8 cellular contexts compared by ENCODE assay signal in genomic region chr6:12010635-12011275, GRCh38. TPM values are rescaled to one million over a fixed set of nuclear protein-coding genes. Genes with fewer than 3 reads are reported as not detected.
DNase-seq lines count a peak whose midpoint lies in the region; ATAC-seq and TF ChIP-seq lines count a peak whose summit lies in the region.

No MANE protein-coding gene starts in this region.

- H3K4me2 ChIP-seq in osteoblast (ENCODE audit: insufficient read depth, low read length): peak overlapping the region; percentile 86

- H3K4me1 ChIP-seq in osteoblast (ENCODE audit: insufficient read depth, low read length): peaks cover 23% of the 10 kb centered on the region

- peak; percentile 16 for DNase-seq in AG20443 (ENCODE audit: low spot score)
- peak; percentile 34 for DNase-seq in NCI-H1694 (lab: John Stamatoyannopoulos, UW)
- DNase-seq in activated CD4-positive, alpha-beta memory T cell treated with anti-CD3 and anti-CD28 coated beads, Interleukin-2, amount 10 ng/mL, durations not matched to agents 7 days and 5 days: no peak
- peak; percentile 76 for DNase-seq in foreskin melanocyte
- DNase-seq in osteoblast (ENCODE audit: insufficient read length, low spot score, missing footprints): peak; percentile 91
- DNase-seq in glomerular visceral epithelial cell (ENCODE audit: extremely low spot score): no peak

- no peaks in the 10 kb centered on the region for H4K20me1 ChIP-seq in osteoblast (ENCODE audit: insufficient read depth, low read length)

- peaks cover 43% of the 10 kb centered on the region for H3K4me1 Mint-ChIP-seq in activated CD4-positive, alpha-beta memory T cell treated with anti-CD3 and anti-CD28 coated beads, Interleukin-2, amount 10 ng/mL, durations not matched to agents 7 days and 5 days

- peak overlapping the region; percentile 92 for H3K27ac Mint-ChIP-seq in activated CD4-positive, alpha-beta memory T cell treated with anti-CD3 and anti-CD28 coated beads, Interleukin-2, amount 10 ng/mL, durations not matched to agents 7 days and 5 days

- peak overlapping the region; percentile 87 for H3K4me3 ChIP-seq in osteoblast (ENCODE audit: insufficient read depth, low read length)

- peaks cover 5% of the 10 kb centered on the region for H3K36me3 ChIP-seq in osteoblast (ENCODE audit: insufficient read depth, low read length)

- CTCF ChIA-PET in activated CD4-positive, alpha-beta memory T cell treated with anti-CD3 and anti-CD28 coated beads, Interleukin-2, amount 10 ng/mL, durations not matched to agents 7 days and 5 days (lab: Charles Lee): interaction anchor here (1.1 kb wide), 1 partner anchor 280 kb away, joined by 4 read pairs; the partner anchor contains the start of gene EDN1

- H3K9me3 ChIP-seq in osteoblast (ENCODE audit: low read depth, low read length): no peaks in the 10 kb centered on the region

- peak; percentile 36 for ATAC-seq in GM18502 (IDR thresholded peaks at IDR 0.05; ENCODE audit: poor library complexity, unreplicated experiment)
- peak; percentile 29 for ATAC-seq in HG02870 (IDR thresholded peaks at IDR 0.05; ENCODE audit: unreplicated experiment)

- TF ChIP-seq CTCF in osteoblast (IDR thresholded peaks at IDR 0.05; ENCODE audit: extremely low read depth, low read depth, low read length): no peak

- H3K27me3 ChIP-seq in osteoblast (ENCODE audit: insufficient read depth, low read length): no peaks in the 10 kb centered on the region

- peaks cover 26% of the 10 kb centered on the region for H3K36me3 Mint-ChIP-seq in activated CD4-positive, alpha-beta memory T cell treated with anti-CD3 and anti-CD28 coated beads, Interleukin-2, amount 10 ng/mL, durations not matched to agents 7 days and 5 days (ENCODE audit: low read depth)

- POLR2A ChIA-PET in activated CD4-positive, alpha-beta memory T cell treated with anti-CD3 and anti-CD28 coated beads, Interleukin-2, amount 10 ng/mL, durations not matched to agents 7 days and 5 days (lab: Charles Lee): interaction anchor here (0.8 to 3.1 kb wide), 9 partner anchors 8 to 288 kb away, joined by 3 to 14 read pairs (median 4); no protein-coding TSS in a partner anchor

- peaks cover 7% of the 10 kb centered on the region for H3K9me3 Mint-ChIP-seq in activated CD4-positive, alpha-beta memory T cell treated with anti-CD3 and anti-CD28 coated beads, Interleukin-2, amount 10 ng/mL, durations not matched to agents 7 days and 5 days

- H2AFZ ChIP-seq in osteoblast (ENCODE audit: low read length): peak overlapping the region; percentile 24

- no peaks in the 10 kb centered on the region for H3K27me3 Mint-ChIP-seq in activated CD4-positive, alpha-beta memory T cell treated with anti-CD3 and anti-CD28 coated beads, Interleukin-2, amount 10 ng/mL, durations not matched to agents 7 days and 5 days

- peak overlapping the region; percentile 94 for H3K27ac ChIP-seq in osteoblast (ENCODE audit: low read depth, low read length)

- peak overlapping the region; percentile 82 for H3K4me3 Mint-ChIP-seq in activated CD4-positive, alpha-beta memory T cell treated with anti-CD3 and anti-CD28 coated beads, Interleukin-2, amount 10 ng/mL, durations not matched to agents 7 days and 5 days

- H3K79me2 ChIP-seq in osteoblast (ENCODE audit: insufficient read depth, low read length): peaks cover 11% of the 10 kb centered on the region

RNA-seq across cellular contexts. Expression of gene HIVEP1, which starts 1.4 kb away (rescaled TPM):
- total RNA-seq in activated CD4-positive, alpha-beta memory T cell treated with anti-CD3 and anti-CD28 coated beads, Interleukin-2, amount 10 ng/mL, durations not matched to agents 7 days and 5 days: 10 to 100 TPM; 21.7 to 27.8 TPM
- total RNA-seq in osteoblast: 18.8 and 21.2 TPM in 2 replicates

Comparison
In these comparisons a context has a peak if more than half of its experiments do, and no peak if none do; other contexts are left out.
1. DNase-seq: peak in AG20443 (single experiment), NCI-H1694 (single experiment), foreskin melanocyte (single experiment) and osteoblast (single experiment); none in activated CD4-positive, alpha-beta memory T cell treated with anti-CD3 and anti-CD28 coated beads, Interleukin-2, amount 10 ng/mL, durations not matched to agents 7 days and 5 days (single experiment) and glomerular visceral epithelial cell (single experiment).